ENCODE assay signal across 1 cellular context in the genomic region with DNA sequence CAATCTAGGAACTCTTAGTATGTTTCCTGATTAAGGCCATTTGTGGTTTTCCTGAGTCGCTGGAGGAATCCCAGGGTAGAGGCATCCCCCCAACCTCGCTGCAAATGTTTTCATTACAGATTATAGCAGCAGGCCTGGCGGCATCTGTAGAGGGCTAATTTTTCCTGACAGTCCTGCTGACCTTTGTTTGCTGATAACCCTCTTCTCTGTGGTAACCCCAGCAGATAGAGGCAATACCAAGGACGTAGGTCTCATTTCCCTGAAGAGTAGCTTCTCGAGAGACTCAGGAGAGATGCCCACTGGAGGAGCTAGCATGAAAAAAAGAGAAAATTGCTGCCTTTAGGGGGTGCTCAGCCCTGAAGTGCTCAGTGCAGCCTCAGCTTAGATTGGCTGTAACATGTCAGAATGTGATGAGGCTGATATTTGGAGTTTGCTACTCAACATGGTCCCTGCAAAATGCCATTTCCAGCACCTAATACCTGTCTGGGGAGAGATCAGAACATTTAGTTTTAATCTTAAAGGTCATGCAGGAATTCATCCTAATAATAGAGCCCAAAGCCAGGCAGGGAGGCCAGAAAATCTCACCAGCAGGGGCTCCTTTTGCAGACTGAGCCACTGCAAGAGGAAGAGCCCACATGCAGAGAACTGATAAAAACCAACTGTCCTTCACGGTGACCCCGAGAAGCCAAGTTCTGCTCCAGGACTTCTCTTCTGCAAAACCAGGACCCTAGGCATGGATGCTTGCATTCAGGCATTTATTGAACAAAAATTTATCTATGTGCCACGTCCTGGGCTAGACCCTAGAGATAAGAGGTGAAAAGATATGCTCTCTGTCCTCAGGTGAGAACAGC.
TF ChIP-seq lines count a peak whose summit lies in the region.

No MANE protein-coding gene starts in this region.

TF ChIP-seq in K562, 482 proteins besides CTCF, POLR2A, EP300 and RAD21 (continued from another document and continues in another):
- TF ChIP-seq, protein P1, sequence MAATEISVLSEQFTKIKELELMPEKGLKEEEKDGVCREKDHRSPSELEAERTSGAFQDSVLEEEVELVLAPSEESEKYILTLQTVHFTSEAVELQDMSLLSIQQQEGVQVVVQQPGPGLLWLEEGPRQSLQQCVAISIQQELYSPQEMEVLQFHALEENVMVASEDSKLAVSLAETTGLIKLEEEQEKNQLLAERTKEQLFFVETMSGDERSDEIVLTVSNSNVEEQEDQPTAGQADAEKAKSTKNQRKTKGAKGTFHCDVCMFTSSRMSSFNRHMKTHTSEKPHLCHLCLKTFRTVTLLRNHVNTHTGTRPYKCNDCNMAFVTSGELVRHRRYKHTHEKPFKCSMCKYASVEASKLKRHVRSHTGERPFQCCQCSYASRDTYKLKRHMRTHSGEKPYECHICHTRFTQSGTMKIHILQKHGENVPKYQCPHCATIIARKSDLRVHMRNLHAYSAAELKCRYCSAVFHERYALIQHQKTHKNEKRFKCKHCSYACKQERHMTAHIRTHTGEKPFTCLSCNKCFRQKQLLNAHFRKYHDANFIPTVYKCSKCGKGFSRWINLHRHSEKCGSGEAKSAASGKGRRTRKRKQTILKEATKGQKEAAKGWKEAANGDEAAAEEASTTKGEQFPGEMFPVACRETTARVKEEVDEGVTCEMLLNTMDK (IDR thresholded peaks at IDR 0.05; ENCODE audit: borderline replicate concordance, insufficient read depth, low read depth, low read length, poor library complexity, severe bottlenecking) = no peak
- no peak for TF ChIP-seq ETS2 (tag; IDR thresholded peaks at IDR 0.05; ENCODE audit: borderline replicate concordance, poor library complexity, severe bottlenecking)
- TF ChIP-seq, protein P2, sequence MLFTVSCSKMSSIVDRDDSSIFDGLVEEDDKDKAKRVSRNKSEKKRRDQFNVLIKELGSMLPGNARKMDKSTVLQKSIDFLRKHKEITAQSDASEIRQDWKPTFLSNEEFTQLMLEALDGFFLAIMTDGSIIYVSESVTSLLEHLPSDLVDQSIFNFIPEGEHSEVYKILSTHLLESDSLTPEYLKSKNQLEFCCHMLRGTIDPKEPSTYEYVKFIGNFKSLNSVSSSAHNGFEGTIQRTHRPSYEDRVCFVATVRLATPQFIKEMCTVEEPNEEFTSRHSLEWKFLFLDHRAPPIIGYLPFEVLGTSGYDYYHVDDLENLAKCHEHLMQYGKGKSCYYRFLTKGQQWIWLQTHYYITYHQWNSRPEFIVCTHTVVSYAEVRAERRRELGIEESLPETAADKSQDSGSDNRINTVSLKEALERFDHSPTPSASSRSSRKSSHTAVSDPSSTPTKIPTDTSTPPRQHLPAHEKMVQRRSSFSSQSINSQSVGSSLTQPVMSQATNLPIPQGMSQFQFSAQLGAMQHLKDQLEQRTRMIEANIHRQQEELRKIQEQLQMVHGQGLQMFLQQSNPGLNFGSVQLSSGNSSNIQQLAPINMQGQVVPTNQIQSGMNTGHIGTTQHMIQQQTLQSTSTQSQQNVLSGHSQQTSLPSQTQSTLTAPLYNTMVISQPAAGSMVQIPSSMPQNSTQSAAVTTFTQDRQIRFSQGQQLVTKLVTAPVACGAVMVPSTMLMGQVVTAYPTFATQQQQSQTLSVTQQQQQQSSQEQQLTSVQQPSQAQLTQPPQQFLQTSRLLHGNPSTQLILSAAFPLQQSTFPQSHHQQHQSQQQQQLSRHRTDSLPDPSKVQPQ (CRISPR knock-in tag; IDR thresholded peaks at IDR 0.05; ENCODE audit: borderline replicate concordance) = 0 out of 2 replicates have a peak, but pooled peaks have one; percentile 12
- TF ChIP-seq ZNF217 (CRISPR knock-in tag; IDR thresholded peaks at IDR 0.05) = no peak
- TF ChIP-seq, protein P3, sequence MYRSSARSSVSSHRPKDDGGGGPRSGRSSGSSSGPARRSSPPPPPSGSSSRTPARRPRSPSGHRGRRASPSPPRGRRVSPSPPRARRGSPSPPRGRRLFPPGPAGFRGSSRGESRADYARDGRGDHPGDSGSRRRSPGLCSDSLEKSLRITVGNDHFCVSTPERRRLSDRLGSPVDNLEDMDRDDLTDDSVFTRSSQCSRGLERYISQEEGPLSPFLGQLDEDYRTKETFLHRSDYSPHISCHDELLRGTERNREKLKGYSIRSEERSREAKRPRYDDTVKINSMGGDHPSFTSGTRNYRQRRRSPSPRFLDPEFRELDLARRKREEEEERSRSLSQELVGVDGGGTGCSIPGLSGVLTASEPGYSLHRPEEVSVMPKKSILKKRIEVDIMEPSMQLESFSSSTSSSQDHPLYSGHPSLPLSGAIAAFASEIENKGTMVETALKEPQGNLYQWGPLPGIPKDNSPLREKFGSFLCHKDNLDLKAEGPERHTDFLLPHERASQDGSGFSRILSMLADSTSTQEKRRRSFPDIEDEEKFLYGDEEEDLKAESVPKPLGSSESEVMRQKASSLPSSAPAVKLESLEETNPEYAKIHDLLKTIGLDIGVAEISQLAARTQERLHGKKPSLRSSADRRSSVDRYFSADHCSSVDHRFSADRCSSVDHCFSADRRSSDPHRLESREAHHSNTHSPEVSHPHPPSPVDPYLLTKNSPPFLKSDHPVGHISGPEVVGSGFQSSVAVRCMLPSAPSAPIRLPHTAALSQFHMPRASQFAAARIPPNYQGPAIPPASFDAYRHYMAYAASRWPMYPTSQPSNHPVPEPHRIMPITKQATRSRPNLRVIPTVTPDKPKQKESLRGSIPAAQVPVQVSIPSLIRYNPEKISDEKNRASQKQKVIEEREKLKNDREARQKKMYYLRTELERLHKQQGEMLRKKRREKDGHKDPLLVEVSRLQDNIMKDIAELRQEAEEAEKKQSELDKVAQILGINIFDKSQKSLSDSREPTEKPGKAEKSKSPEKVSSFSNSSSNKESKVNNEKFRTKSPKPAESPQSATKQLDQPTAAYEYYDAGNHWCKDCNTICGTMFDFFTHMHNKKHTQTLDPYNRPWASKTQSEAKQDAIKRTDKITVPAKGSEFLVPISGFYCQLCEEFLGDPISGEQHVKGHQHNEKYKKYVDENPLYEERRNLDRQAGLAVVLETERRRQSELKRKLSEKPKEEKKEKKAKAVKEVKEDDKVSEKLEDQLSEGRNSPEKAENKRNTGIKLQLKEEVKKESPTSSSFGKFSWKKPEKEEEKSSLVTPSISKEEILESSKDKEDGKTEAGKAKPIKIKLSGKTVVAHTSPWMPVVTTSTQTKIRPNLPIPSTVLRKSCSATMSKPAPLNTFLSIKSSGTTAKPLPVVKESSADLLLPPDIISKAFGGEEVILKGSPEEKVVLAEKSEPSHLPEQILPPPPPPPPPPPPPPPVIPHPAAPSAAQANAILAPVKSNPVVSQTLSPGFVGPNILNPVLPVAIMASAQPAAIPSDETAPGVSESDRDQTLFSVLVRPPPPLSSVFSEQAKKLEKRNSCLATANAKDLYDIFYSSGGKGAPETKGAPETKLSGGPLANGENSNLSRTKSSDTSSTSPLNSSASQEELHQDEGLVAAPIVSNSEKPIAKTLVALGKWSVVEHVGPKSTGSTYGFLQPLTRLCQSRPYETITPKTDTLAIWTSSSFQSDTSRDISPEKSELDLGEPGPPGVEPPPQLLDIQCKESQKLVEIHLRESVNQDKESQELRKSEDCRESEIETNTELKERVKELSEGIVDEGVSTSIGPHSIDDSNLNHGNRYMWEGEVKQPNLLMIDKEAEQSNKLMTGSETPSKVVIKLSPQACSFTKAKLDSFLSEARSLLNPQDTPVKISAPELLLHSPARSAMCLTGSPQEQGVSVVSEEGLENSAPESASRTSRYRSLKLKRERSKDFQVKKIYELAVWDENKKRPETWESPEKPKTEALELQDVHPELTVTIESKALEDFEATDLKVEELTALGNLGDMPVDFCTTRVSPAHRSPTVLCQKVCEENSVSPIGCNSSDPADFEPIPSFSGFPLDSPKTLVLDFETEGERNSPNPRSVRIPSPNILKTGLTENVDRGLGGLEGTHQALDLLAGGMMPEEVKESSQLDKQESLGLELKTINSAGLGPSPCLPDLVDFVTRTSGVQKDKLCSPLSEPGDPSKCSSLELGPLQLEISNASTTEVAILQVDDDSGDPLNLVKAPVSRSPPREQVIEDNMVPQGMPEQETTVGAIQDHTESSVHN (IDR thresholded peaks at IDR 0.05; ENCODE audit: borderline replicate concordance in 1 of 2, low read depth in 1 of 2) = no peak
- peak; percentile 16; the same call in 1 of the 2 replicates for TF ChIP-seq NCOA1 (IDR thresholded peaks at IDR 0.05; ENCODE audit: low read depth)
- TF ChIP-seq GTF2E2 (tag; IDR thresholded peaks at IDR 0.05) = no peak
- TF ChIP-seq, protein P4, sequence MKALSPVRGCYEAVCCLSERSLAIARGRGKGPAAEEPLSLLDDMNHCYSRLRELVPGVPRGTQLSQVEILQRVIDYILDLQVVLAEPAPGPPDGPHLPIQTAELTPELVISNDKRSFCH (CRISPR knock-in tag; IDR thresholded peaks at IDR 0.05) = no peak
- TF ChIP-seq, protein P4 (tag; IDR thresholded peaks at IDR 0.05) = peak; percentile 92
- no peak for TF ChIP-seq NCOA6 (IDR thresholded peaks at IDR 0.05)
- peak; percentile 38; the same call in 1 of the 2 replicates for TF ChIP-seq MYNN (IDR thresholded peaks at IDR 0.05)
- TF ChIP-seq MYNN (CRISPR knock-in tag; IDR thresholded peaks at IDR 0.05) = no peak
- no peak for TF ChIP-seq NFIC (IDR thresholded peaks at IDR 0.05)
- TF ChIP-seq RBM14 (IDR thresholded peaks at IDR 0.05; ENCODE audit: borderline replicate concordance, insufficient read depth, low read depth, low read length) = no peak
- TF ChIP-seq, protein P5, sequence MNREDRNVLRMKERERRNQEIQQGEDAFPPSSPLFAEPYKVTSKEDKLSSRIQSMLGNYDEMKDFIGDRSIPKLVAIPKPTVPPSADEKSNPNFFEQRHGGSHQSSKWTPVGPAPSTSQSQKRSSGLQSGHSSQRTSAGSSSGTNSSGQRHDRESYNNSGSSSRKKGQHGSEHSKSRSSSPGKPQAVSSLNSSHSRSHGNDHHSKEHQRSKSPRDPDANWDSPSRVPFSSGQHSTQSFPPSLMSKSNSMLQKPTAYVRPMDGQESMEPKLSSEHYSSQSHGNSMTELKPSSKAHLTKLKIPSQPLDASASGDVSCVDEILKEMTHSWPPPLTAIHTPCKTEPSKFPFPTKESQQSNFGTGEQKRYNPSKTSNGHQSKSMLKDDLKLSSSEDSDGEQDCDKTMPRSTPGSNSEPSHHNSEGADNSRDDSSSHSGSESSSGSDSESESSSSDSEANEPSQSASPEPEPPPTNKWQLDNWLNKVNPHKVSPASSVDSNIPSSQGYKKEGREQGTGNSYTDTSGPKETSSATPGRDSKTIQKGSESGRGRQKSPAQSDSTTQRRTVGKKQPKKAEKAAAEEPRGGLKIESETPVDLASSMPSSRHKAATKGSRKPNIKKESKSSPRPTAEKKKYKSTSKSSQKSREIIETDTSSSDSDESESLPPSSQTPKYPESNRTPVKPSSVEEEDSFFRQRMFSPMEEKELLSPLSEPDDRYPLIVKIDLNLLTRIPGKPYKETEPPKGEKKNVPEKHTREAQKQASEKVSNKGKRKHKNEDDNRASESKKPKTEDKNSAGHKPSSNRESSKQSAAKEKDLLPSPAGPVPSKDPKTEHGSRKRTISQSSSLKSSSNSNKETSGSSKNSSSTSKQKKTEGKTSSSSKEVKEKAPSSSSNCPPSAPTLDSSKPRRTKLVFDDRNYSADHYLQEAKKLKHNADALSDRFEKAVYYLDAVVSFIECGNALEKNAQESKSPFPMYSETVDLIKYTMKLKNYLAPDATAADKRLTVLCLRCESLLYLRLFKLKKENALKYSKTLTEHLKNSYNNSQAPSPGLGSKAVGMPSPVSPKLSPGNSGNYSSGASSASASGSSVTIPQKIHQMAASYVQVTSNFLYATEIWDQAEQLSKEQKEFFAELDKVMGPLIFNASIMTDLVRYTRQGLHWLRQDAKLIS (CRISPR knock-in tag; IDR thresholded peaks at IDR 0.05) = no peak
- TF ChIP-seq MCM3 (IDR thresholded peaks at IDR 0.05) = no peak
- TF ChIP-seq, protein P6, sequence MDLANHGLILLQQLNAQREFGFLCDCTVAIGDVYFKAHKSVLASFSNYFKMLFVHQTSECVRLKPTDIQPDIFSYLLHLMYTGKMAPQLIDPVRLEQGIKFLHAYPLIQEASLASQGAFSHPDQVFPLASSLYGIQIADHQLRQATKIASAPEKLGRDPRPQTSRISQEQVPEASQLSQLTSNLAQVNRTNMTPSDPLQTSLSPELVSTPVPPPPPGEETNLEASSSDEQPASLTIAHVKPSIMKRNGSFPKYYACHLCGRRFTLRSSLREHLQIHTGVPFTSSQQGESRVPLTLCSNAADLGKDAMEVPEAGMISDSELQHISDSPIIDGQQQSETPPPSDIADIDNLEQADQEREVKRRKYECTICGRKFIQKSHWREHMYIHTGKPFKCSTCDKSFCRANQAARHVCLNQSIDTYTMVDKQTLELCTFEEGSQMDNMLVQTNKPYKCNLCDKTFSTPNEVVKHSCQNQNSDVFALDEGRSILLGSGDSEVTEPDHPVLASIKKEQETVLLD (IDR thresholded peaks at IDR 0.05) = no peak
- TF ChIP-seq, protein P7, sequence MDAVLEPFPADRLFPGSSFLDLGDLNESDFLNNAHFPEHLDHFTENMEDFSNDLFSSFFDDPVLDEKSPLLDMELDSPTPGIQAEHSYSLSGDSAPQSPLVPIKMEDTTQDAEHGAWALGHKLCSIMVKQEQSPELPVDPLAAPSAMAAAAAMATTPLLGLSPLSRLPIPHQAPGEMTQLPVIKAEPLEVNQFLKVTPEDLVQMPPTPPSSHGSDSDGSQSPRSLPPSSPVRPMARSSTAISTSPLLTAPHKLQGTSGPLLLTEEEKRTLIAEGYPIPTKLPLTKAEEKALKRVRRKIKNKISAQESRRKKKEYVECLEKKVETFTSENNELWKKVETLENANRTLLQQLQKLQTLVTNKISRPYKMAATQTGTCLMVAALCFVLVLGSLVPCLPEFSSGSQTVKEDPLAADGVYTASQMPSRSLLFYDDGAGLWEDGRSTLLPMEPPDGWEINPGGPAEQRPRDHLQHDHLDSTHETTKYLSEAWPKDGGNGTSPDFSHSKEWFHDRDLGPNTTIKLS (IDR thresholded peaks at IDR 0.05; ENCODE audit: borderline replicate concordance, low read depth) = no peak; the same call in 1 of the 2 replicates
- 0 out of 2 replicates have a peak, but pooled peaks have one; percentile 24 for TF ChIP-seq SMC3 (conservative IDR thresholded peaks at IDR 0.05; ENCODE audit: insufficient read depth, low read depth, low read length)
- TF ChIP-seq RBFOX2 (IDR thresholded peaks at IDR 0.05; ENCODE audit: low read depth, low read length) = no peak
- no peak for TF ChIP-seq ZNF197 (CRISPR knock-in tag; IDR thresholded peaks at IDR 0.05; ENCODE audit: low read depth)
- no peak for TF ChIP-seq CCAR2 (IDR thresholded peaks at IDR 0.05; ENCODE audit: low read depth, low read length)
- TF ChIP-seq SIRT6 (IDR thresholded peaks at IDR 0.05; ENCODE audit: low read depth, low read length) = no peak
